ENCODE assay signal across 13 cellular contexts in genomic region chr10:1149793-1150637, GRCh38.
DNase-seq lines count a peak whose midpoint lies in the region; ATAC-seq and TF ChIP-seq lines count a peak whose summit lies in the region.
"Had no signal": no experiment of that assay in that cellular context is flagged by ENCODE, and none has a peak within 500 bp of the region (broad histone marks: within the 10 kb centered on the region; RNA-seq: fewer than 3 reads in every experiment).

No MANE protein-coding gene starts in this region.

- H3K36me3 ChIP-seq in stomach = no peaks in the 10 kb centered on the region
- H3K36me3 ChIP-seq: thoracic aorta, WERI-Rb-1 had no signal

- CTCF ChIA-PET in activated naive CD4-positive, alpha-beta T cell treated with anti-CD3 and anti-CD28 coated beads, Interleukin-2, amount 10 ng/mL, durations not matched to agents 7 days and 5 days (lab: Charles Lee) = no interaction called here
- CTCF ChIA-PET in activated naive CD4-positive, alpha-beta T cell treated with anti-CD3 and anti-CD28 coated beads for 36 hours (lab: Charles Lee) = no interaction called here
- CTCF ChIA-PET in activated CD4-positive, alpha-beta memory T cell treated with anti-CD3 and anti-CD28 coated beads for 36 hours (lab: Charles Lee) = interaction anchor here (1.0 kb wide), 1 partner anchor 40 kb away, joined by 3 read pairs; no protein-coding TSS in a partner anchor

- POLR2A ChIA-PET in activated CD4-positive, alpha-beta memory T cell treated with anti-CD3 and anti-CD28 coated beads for 36 hours (lab: Charles Lee) = no interaction called here

- peaks cover 23% of the 10 kb centered on the region for H3K27me3 Mint-ChIP-seq in activated naive CD4-positive, alpha-beta T cell treated with anti-CD3 and anti-CD28 coated beads, Interleukin-2, amount 10 ng/mL, durations not matched to agents 7 days and 5 days
- H3K27me3 Mint-ChIP-seq in activated naive CD4-positive, alpha-beta T cell treated with anti-CD3 and anti-CD28 coated beads for 36 hours (ENCODE audit: low read depth) = peaks cover 7% of the 10 kb centered on the region
- H3K27me3 Mint-ChIP-seq in activated CD4-positive, alpha-beta memory T cell treated with anti-CD3 and anti-CD28 coated beads for 36 hours = no peaks in the 10 kb centered on the region

- H3K9me3 Mint-ChIP-seq in activated naive CD4-positive, alpha-beta T cell treated with anti-CD3 and anti-CD28 coated beads, Interleukin-2, amount 10 ng/mL, durations not matched to agents 7 days and 5 days = peaks cover 10% of the 10 kb centered on the region
- peaks cover 5% of the 10 kb centered on the region for H3K9me3 Mint-ChIP-seq in activated naive CD4-positive, alpha-beta T cell treated with anti-CD3 and anti-CD28 coated beads for 36 hours
- H3K9me3 Mint-ChIP-seq in activated CD4-positive, alpha-beta memory T cell treated with anti-CD3 and anti-CD28 coated beads for 36 hours = peaks cover 8% of the 10 kb centered on the region

- 49 to 63% (median 55%) methylated on average over 23 of the region's 23 CpGs for WGBS in stomach, 5 donors

- DNase-seq in activated naive CD4-positive, alpha-beta T cell treated with anti-CD3 and anti-CD28 coated beads, Interleukin-2, amount 10 ng/mL, durations not matched to agents 7 days and 5 days = peak; percentile 40
- no peak for DNase-seq in activated naive CD4-positive, alpha-beta T cell treated with anti-CD3 and anti-CD28 coated beads for 36 hours
- DNase-seq in activated CD4-positive, alpha-beta memory T cell treated with anti-CD3 and anti-CD28 coated beads for 36 hours = peak; percentile 19
- DNase-seq in left colon (peak in 1 of 2 donors; percentile 31), stomach (peak; percentile 36)
- DNase-seq: NCI-H1694; nucleus accumbens; stimulated activated CD4-positive, alpha-beta T cell treated with anti-CD3 and anti-CD28 coated beads, Interleukin-4, amount 100 ng/mL, for 1 hour; WERI-Rb-1 had no signal

- peaks cover 11% of the 10 kb centered on the region for H3K4me1 Mint-ChIP-seq in activated naive CD4-positive, alpha-beta T cell treated with anti-CD3 and anti-CD28 coated beads, Interleukin-2, amount 10 ng/mL, durations not matched to agents 7 days and 5 days
- peaks cover 4% of the 10 kb centered on the region for H3K4me1 Mint-ChIP-seq in activated naive CD4-positive, alpha-beta T cell treated with anti-CD3 and anti-CD28 coated beads for 36 hours (ENCODE audit: low read depth)
- peaks cover 4% of the 10 kb centered on the region for H3K4me1 Mint-ChIP-seq in activated CD4-positive, alpha-beta memory T cell treated with anti-CD3 and anti-CD28 coated beads for 36 hours (ENCODE audit: low read depth)

- intact Hi-C loops in activated naive CD4-positive, alpha-beta T cell treated with anti-CD3 and anti-CD28 coated beads for 36 hours (cut with micrococcal nuclease) = no loop called here
- intact Hi-C loops in activated CD4-positive, alpha-beta memory T cell treated with anti-CD3 and anti-CD28 coated beads for 36 hours (cut with micrococcal nuclease) = no loop called here
- intact Hi-C loops in left colon (cut with DNase I, micrococcal nuclease) = no loop called here
- intact Hi-C loops in stomach (cut with DNase I; ENCODE audit: low total_unique reads) = no loop called here

- H3K4me1 ChIP-seq in stomach = peaks cover 0 to 3% (median 0%) of the 10 kb centered on the region in 4 donors

- no peak for TF ChIP-seq EP300 in stomach (IDR thresholded peaks at IDR 0.05)

- H3K4me3 ChIP-seq in stomach = no peak overlapping the region
- H3K4me3 ChIP-seq: thoracic aorta had no signal

- TF ChIP-seq CTCF in stomach (IDR thresholded peaks at IDR 0.05) = no peak

- H3K27me3 ChIP-seq in stomach = peaks cover 0 to 7% (median 0%) of the 10 kb centered on the region in 3 donors

- peaks cover 0 to 22% (median 17%) of the 10 kb centered on the region in 4 donors for H3K9me3 ChIP-seq in stomach
- H3K9me3 ChIP-seq: thoracic aorta had no signal

- H3K4me3 Mint-ChIP-seq in activated naive CD4-positive, alpha-beta T cell treated with anti-CD3 and anti-CD28 coated beads, Interleukin-2, amount 10 ng/mL, durations not matched to agents 7 days and 5 days = no peak overlapping the region
- no peak overlapping the region for H3K4me3 Mint-ChIP-seq in activated naive CD4-positive, alpha-beta T cell treated with anti-CD3 and anti-CD28 coated beads for 36 hours
- no peak overlapping the region for H3K4me3 Mint-ChIP-seq in activated CD4-positive, alpha-beta memory T cell treated with anti-CD3 and anti-CD28 coated beads for 36 hours

- H3K27ac Mint-ChIP-seq in activated naive CD4-positive, alpha-beta T cell treated with anti-CD3 and anti-CD28 coated beads, Interleukin-2, amount 10 ng/mL, durations not matched to agents 7 days and 5 days = no peak overlapping the region
- H3K27ac Mint-ChIP-seq in activated naive CD4-positive, alpha-beta T cell treated with anti-CD3 and anti-CD28 coated beads for 36 hours = no peak overlapping the region
- no peak overlapping the region for H3K27ac Mint-ChIP-seq in activated CD4-positive, alpha-beta memory T cell treated with anti-CD3 and anti-CD28 coated beads for 36 hours

- ATAC-seq in left colon (peak; percentile 88), GM21619 (IDR thresholded peaks at IDR 0.05; ENCODE audit: unreplicated experiment) (no peak), GM18907 (IDR thresholded peaks at IDR 0.05; ENCODE audit: unreplicated experiment) (no peak), GM19324 (IDR thresholded peaks at IDR 0.05; ENCODE audit: low FRiP score, unreplicated experiment) (no peak)

- no peak overlapping the region for H3K27ac ChIP-seq in stomach
- H3K27ac ChIP-seq: thoracic aorta, WERI-Rb-1 had no signal

- H3K36me3 Mint-ChIP-seq in activated naive CD4-positive, alpha-beta T cell treated with anti-CD3 and anti-CD28 coated beads, Interleukin-2, amount 10 ng/mL, durations not matched to agents 7 days and 5 days = no peaks in the 10 kb centered on the region
- peaks cover 4% of the 10 kb centered on the region for H3K36me3 Mint-ChIP-seq in activated naive CD4-positive, alpha-beta T cell treated with anti-CD3 and anti-CD28 coated beads for 36 hours (ENCODE audit: low read depth)
- H3K36me3 Mint-ChIP-seq in activated CD4-positive, alpha-beta memory T cell treated with anti-CD3 and anti-CD28 coated beads for 36 hours = peaks cover 3% of the 10 kb centered on the region

- no peak for TF ChIP-seq POLR2A in stomach (IDR thresholded peaks at IDR 0.05)
